Comparison of ENCODE assay signal across 10 cellular contexts in genomic region chr19:8460516-8461298, GRCh38. TPM values are rescaled to one million over a fixed set of nuclear protein-coding genes. Genes with fewer than 3 reads are reported as not detected.
DNase-seq lines count a peak whose midpoint lies in the region; ATAC-seq and TF ChIP-seq lines count a peak whose summit lies in the region.
"Had no signal": no experiment of that assay in that cellular context is flagged by ENCODE, and none has a peak within 500 bp of the region (broad histone marks: within the 10 kb centered on the region; RNA-seq: fewer than 3 reads in every experiment).

No MANE protein-coding gene starts in this region.

- peak overlapping the region; percentile 94 for H3K27ac Mint-ChIP-seq in osteocyte (ENCODE audit: unreplicated experiment)

- peaks cover 40% of the 10 kb centered on the region for H3K36me3 Mint-ChIP-seq in osteocyte (ENCODE audit: unreplicated experiment)

- no peak overlapping the region for H3K9ac ChIP-seq in HUES48 (ENCODE audit: low read depth, low read length)

- no peaks in the 10 kb centered on the region for H3K9me3 ChIP-seq in HUES48 (ENCODE audit: control insufficient read depth, insufficient read depth, low read length)

- H3K4me1 Mint-ChIP-seq in osteocyte (ENCODE audit: unreplicated experiment) = peaks cover 76% of the 10 kb centered on the region

- ATAC-seq in GM21390 (IDR thresholded peaks at IDR 0.05; ENCODE audit: unreplicated experiment) (no peak), HG03460 (IDR thresholded peaks at IDR 0.05; ENCODE audit: unreplicated experiment) (no peak)

- peak overlapping the region; percentile 14 for H3K27ac ChIP-seq in HUES48 (ENCODE audit: low read depth, low read length)
- peak overlapping the region; percentile 35 to 79 for H3K27ac ChIP-seq in coronary artery

- no peaks in the 10 kb centered on the region for H3K9me3 Mint-ChIP-seq in osteocyte (ENCODE audit: unreplicated experiment)

- H3K27me3 Mint-ChIP-seq in osteocyte (ENCODE audit: unreplicated experiment) = no peaks in the 10 kb centered on the region

- peaks cover 97% of the 10 kb centered on the region for H3K36me3 ChIP-seq in HUES48 (ENCODE audit: control insufficient read depth, insufficient read depth, low read length)

- TF ChIP-seq CTCF in AG10803 (conservative IDR thresholded peaks at IDR 0.05; ENCODE audit: low read length) (no peak), coronary artery (IDR thresholded peaks at IDR 0.05) (no peak), osteocyte (IDR thresholded peaks at IDR 0.05) (no peak)

- peaks cover 62% of the 10 kb centered on the region for H3K4me1 ChIP-seq in HUES48 (ENCODE audit: control insufficient read depth, insufficient read depth, low read length)

- H3K4me3 Mint-ChIP-seq in osteocyte (ENCODE audit: unreplicated experiment) = peak overlapping the region; percentile 68

- no peaks in the 10 kb centered on the region for H3K27me3 ChIP-seq in HUES48 (ENCODE audit: control insufficient read depth, insufficient read depth, low read length)

- DNase-seq in AG10803 (ENCODE audit: low read depth) = peak; percentile 68
- DNase-seq in coronary artery (ENCODE audit: low spot score) = no peak
- no peak for DNase-seq in osteocyte (ENCODE audit: extremely low spot score, unreplicated experiment)
- no peak for DNase-seq in foreskin melanocyte
- no peak for DNase-seq in GDM1 (lab: John Stamatoyannopoulos, UW)
- DNase-seq: NCI-H1436 treated with DMSO at 0.1 percent for 48 hours had no signal

- H3K4me3 ChIP-seq in AG10803 (ENCODE audit: low read length) (no peak overlapping the region), HUES48 (ENCODE audit: low read depth, low read length) (no peak overlapping the region), coronary artery (peak overlapping the region; percentile 49)

RNA-seq across cellular contexts. Expression of gene HNRNPM, which starts 15.9 kb away (rescaled TPM):
- total RNA-seq in osteocyte = 154 and 156 TPM in 2 replicates

RNA-seq across cellular contexts. Expression of gene PRAM1, which starts 41.7 kb away (rescaled TPM):
- 0.24 and 0.42 TPM in 2 replicates for total RNA-seq in osteocyte
- total RNA-seq: lung microvascular endothelial cell had no signal

RNA-seq across cellular contexts. Expression of gene MARCHF2, which starts 47.6 kb away (rescaled TPM):
- total RNA-seq in osteocyte = 45.0 and 50.6 TPM in 2 replicates

RNA-seq across cellular contexts. Expression of gene ZNF414, which starts 53.3 kb away (rescaled TPM):
- total RNA-seq in osteocyte = 23.9 and 29.9 TPM in 2 replicates
